ENCODE assay signal across 8 cellular contexts in the genomic region with DNA sequence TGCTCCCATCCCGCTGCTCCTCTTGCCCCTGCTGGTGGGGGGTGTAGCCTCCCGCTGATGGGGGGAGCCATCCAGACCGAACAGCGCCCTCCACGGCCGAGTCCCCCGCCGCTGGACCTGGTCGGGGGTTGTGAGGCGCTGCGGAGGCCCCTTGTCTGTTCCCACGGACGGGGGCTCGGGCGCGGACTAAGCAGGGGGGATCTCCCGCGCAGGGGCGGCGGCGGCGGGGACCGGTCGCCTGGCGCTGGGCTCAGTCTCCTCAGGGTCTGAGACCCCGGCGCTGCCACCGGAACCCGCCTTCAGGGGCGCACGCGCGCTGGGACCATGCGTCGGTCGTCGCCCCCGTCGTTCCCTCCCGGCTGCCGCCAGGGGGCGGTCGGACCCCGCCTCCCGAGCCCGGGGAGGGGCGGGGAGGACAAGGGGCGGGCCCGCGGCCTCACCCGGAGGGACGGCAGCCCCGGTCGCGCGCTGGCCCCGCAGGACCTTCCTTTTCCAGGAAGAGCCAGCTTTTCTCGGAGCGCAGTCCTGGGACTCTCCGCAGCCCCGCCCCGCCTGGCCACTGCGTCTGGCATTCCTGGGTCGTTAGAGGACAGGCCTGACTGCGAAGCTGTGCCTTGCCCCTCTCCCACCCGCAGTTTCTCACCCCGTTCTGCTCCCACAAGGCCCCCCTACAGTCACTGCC. TPM values are rescaled to one million over a fixed set of nuclear protein-coding genes. Genes with fewer than 3 reads are reported as not detected.
DNase-seq lines count a peak whose midpoint lies in the region; ATAC-seq, FAIRE-seq and TF ChIP-seq lines count a peak whose summit lies in the region.

No MANE protein-coding gene starts in this region.

- peak; percentile 62 for ATAC-seq in HG02981 (IDR thresholded peaks at IDR 0.05; ENCODE audit: unreplicated experiment)
- ATAC-seq in HepG2, result peak; percentile 87

- CTCF ChIA-PET in HepG2 (lab: Yijun Ruan, JAX; ENCODE audit: low intra/inter-chr PET ratio, low total read pairs), result interaction anchor here (0.7 to 1.6 kb wide), 5 partner anchors 27 to 42 kb away, joined by 3 to 8 read pairs (median 7); no protein-coding TSS in a partner anchor

- TF ChIP-seq POLR2A in HepG2 (IDR thresholded peaks at IDR 0.05; ENCODE audit: insufficient read depth in 1 of 2, low read depth in 2 of 2, low read length in 2 of 2), result peak; percentile 34 to 84; a peak in 3 of 4 replicates

- peak overlapping the region; percentile 81 for H3K9ac ChIP-seq in HepG2 (ENCODE audit: insufficient read depth, low read depth, low read length)

- WGBS in HepG2 (ENCODE audit: low lambda C conversion rate), result 0% methylated on average over 2 of the region's 67 CpGs

- H3K36me3 Mint-ChIP-seq in activated CD4-positive, alpha-beta T cell treated with anti-CD3 and anti-CD28 coated beads, Interleukin-2, amount 10 ng/mL, durations not matched to agents 24 days and 14 days (ENCODE audit: low read depth), result peaks cover 25% of the 10 kb centered on the region

- no peak overlapping the region for H2AFZ ChIP-seq in HepG2 (ENCODE audit: low read length)

- peak overlapping the region; percentile 74 to 91 (median 90); a peak in 5 of 6 replicates for H3K4me3 ChIP-seq in HepG2 (replicated peaks in 1 of 3; ENCODE audit: insufficient read depth in 1 of 3, low read depth in 2 of 3, low read length in 3 of 3)

- H3K4me3 Mint-ChIP-seq in activated CD4-positive, alpha-beta T cell treated with anti-CD3 and anti-CD28 coated beads, Interleukin-2, amount 10 ng/mL, durations not matched to agents 24 days and 14 days, result peak overlapping the region; percentile 89

- H3K4me1 Mint-ChIP-seq in activated CD4-positive, alpha-beta T cell treated with anti-CD3 and anti-CD28 coated beads, Interleukin-2, amount 10 ng/mL, durations not matched to agents 24 days and 14 days, result peaks cover 52% of the 10 kb centered on the region

- peak; percentile 81 for DNase-seq in A172 (ENCODE audit: low spot score)
- DNase-seq in GM13977 (ENCODE audit: low spot score), result peak; percentile 96
- DNase-seq in NCI-H2227 (lab: John Stamatoyannopoulos, UW; ENCODE audit: unreplicated experiment), result peak; percentile 93
- peak; percentile 98 for DNase-seq in activated CD4-positive, alpha-beta T cell treated with anti-CD3 and anti-CD28 coated beads, Interleukin-2, amount 10 ng/mL, durations not matched to agents 24 days and 14 days
- peak; percentile 65 for DNase-seq in cortex of kidney (lab: John Stamatoyannopoulos, UW)
- DNase-seq in HepG2 (ENCODE audit: low spot score), result peak; percentile 71
- DNase-seq in stimulated activated CD4-positive, alpha-beta T cell treated with anti-CD3 and anti-CD28 coated beads, Interleukin-2, amount 100 ng/mL, for 48 hours, result peak; percentile 85 to 91

- H3K79me2 ChIP-seq in HepG2 (ENCODE audit: insufficient read depth, low read length), result no peaks in the 10 kb centered on the region

- no peaks in the 10 kb centered on the region for H3K27me3 ChIP-seq in HepG2 (ENCODE audit: control insufficient read depth in 1 of 2, insufficient read depth in 2 of 2, low read length in 2 of 2)

- peak; percentile 98 for TF ChIP-seq RAD21 in HepG2 (CRISPR knock-in tag; IDR thresholded peaks at IDR 0.05)

- POLR2A ChIA-PET in HepG2 (lab: Yijun Ruan, JAX), result interaction anchor here (0.7 to 3.0 kb wide), 25 partner anchors 9 to 153 kb away, joined by 3 to 30 read pairs (median 3); partner anchors contain the start of genes HCFC1R1, PAQR4, THOC6 and TNFRSF12A

- no peaks in the 10 kb centered on the region for H3K9me3 Mint-ChIP-seq in activated CD4-positive, alpha-beta T cell treated with anti-CD3 and anti-CD28 coated beads, Interleukin-2, amount 10 ng/mL, durations not matched to agents 24 days and 14 days

- no peaks in the 10 kb centered on the region for H3K36me3 ChIP-seq in HepG2 (replicated peaks in 1 of 2; ENCODE audit: control insufficient read depth in 1 of 2, insufficient read depth in 2 of 2, low read length in 2 of 2)

- H3K27me3 Mint-ChIP-seq in activated CD4-positive, alpha-beta T cell treated with anti-CD3 and anti-CD28 coated beads, Interleukin-2, amount 10 ng/mL, durations not matched to agents 24 days and 14 days, result no peaks in the 10 kb centered on the region

- H3K27ac ChIP-seq in HepG2 (ENCODE audit: extremely low read length, insufficient read depth, low read length), result peak overlapping the region; percentile 55

- no peaks in the 10 kb centered on the region for H3K9me3 ChIP-seq in HepG2 (ENCODE audit: low read length)

- in situ Hi-C loops in GM13977 (cut with MboI; ENCODE audit: low pct_unique_long_range_greater_than_20kb, low sequenced_read_pairs, unreplicated experiment) (no loop called here), HepG2 (cut with HindIII; ENCODE audit: extremely low pct_ligation_motif_present, low pct_unique_long_range_greater_than_20kb) (no loop called here)

- no TSS peak for BruUV-seq in HepG2 (replicated peaks; lab: Mats Ljungman, UMichigan)

- TF ChIP-seq CTCF in GM13977 (IDR thresholded peaks at IDR 0.05; ENCODE audit: extremely low read depth, insufficient read depth, missing control alignments), result peak; percentile 96
- TF ChIP-seq CTCF in HepG2 (CRISPR knock-in tag; IDR thresholded peaks at IDR 0.05), result peak; percentile 88

- intact Hi-C loops in activated CD4-positive, alpha-beta T cell treated with anti-CD3 and anti-CD28 coated beads, Interleukin-2, amount 10 ng/mL, durations not matched to agents 24 days and 14 days (cut with micrococcal nuclease), result loop anchor here (1.0 to 5.0 kb wide), 4 partner anchors 16 to 70 kb away; no protein-coding TSS in a partner anchor
- intact Hi-C loops in HepG2 (cut with micrococcal nuclease; ENCODE audit: unreplicated experiment), result loop anchor here (1.0 to 2.0 kb wide), 3 partner anchors 28 to 70 kb away; no protein-coding TSS in a partner anchor

- H3K4me2 ChIP-seq in HepG2 (ENCODE audit: low read depth, low read length), result peak overlapping the region; percentile 99

- FAIRE-seq in HepG2 (lab: Jason Lieb, UNC), result no peak

- H3K4me1 ChIP-seq in HepG2 (ENCODE audit: insufficient read depth, low read length), result peaks cover 14% of the 10 kb centered on the region

- H4K20me1 ChIP-seq in HepG2 (ENCODE audit: insufficient read depth, low read length), result no peaks in the 10 kb centered on the region

- peak overlapping the region; percentile 91 for H3K27ac Mint-ChIP-seq in activated CD4-positive, alpha-beta T cell treated with anti-CD3 and anti-CD28 coated beads, Interleukin-2, amount 10 ng/mL, durations not matched to agents 24 days and 14 days

- TF ChIP-seq EP300 in HepG2 (IDR thresholded peaks at IDR 0.05; ENCODE audit: low read depth in 2 of 2, low read length in 2 of 2) (no peak), HepG2 (CRISPR knock-in tag; IDR thresholded peaks at IDR 0.05; ENCODE audit: borderline replicate concordance) (no peak)

RNA-seq across cellular contexts. Expression of gene IL32, which starts 6.3 kb away (rescaled TPM):
- 113 and 115 TPM in 2 replicates for total RNA-seq in A172 (2014; rRNA removed; shearing (Covaris generic))
- 918 and 934 TPM in 2 replicates for total RNA-seq in activated CD4-positive, alpha-beta T cell treated with anti-CD3 and anti-CD28 coated beads, Interleukin-2, amount 10 ng/mL, durations not matched to agents 24 days and 14 days
- total RNA-seq in HepG2 (2016; rRNA removed; fragmentation: Illumina TruSeq; extraction: Trizol), result 115 and 127 TPM in 2 replicates
- 34.9 and 36.3 TPM in 2 replicates for total RNA-seq in HepG2 (2016; cell fraction: cytosol; rRNA removed; fragmentation: Illumina TruSeq; extraction: Trizol; ENCODE audit: low read depth)
- 122 and 128 TPM in 2 replicates for total RNA-seq in HepG2 (2016; cell fraction: insoluble cytoplasmic fraction; rRNA removed; fragmentation: Illumina TruSeq; extraction: Trizol)
- 38.8 and 44.9 TPM in 2 replicates for total RNA-seq in HepG2 (2016; cell fraction: membrane; rRNA removed; fragmentation: Illumina TruSeq; extraction: Trizol)
- total RNA-seq in HepG2 (2016; cell fraction: nucleus; rRNA removed; fragmentation: Illumina TruSeq; extraction: Trizol), result 61.4 and 65.7 TPM in 2 replicates
- 165 and 258 TPM in 2 replicates for polyA plus RNA-seq in HepG2 (2011; rRNA removed)
- polyA plus RNA-seq in HepG2 (2011; cell fraction: cytosol; rRNA removed), result 234 and 307 TPM in 2 replicates
- polyA plus RNA-seq in HepG2 (2011; cell fraction: nucleus; rRNA removed), result 204 and 358 TPM in 2 replicates
- 293 and 476 TPM in 2 replicates for polyA plus RNA-seq in HepG2 (2012)
- 97.2 and 118 TPM in 2 replicates for polyA plus RNA-seq in HepG2 (2016; cell fraction: cytosol; fragmentation: Illumina TruSeq; extraction: Trizol; ENCODE audit: low read depth)
- polyA plus RNA-seq in HepG2 (2016; cell fraction: insoluble cytoplasmic fraction; fragmentation: Illumina TruSeq; extraction: Trizol; ENCODE audit: low read depth), result 284 and 327 TPM in 2 replicates
- polyA plus RNA-seq in HepG2 (2016; cell fraction: membrane; fragmentation: Illumina TruSeq; extraction: Trizol; ENCODE audit: low read depth), result 84.7 and 107 TPM in 2 replicates
- 211 and 224 TPM in 2 replicates for polyA plus RNA-seq in HepG2 (2016; cell fraction: nucleus; fragmentation: Illumina TruSeq; extraction: Trizol; ENCODE audit: insufficient read depth, low read depth)
- polyA minus RNA-seq in HepG2 (2011; rRNA and poly(A)+ RNA removed; ENCODE audit: low replicate concordance), result 6.3 and 96.8 TPM in 2 replicates
- polyA minus RNA-seq in HepG2 (2011; cell fraction: cytosol; rRNA and poly(A)+ RNA removed), result 73.6 and 109 TPM in 2 replicates
- 73.1 and 123 TPM in 2 replicates for polyA minus RNA-seq in HepG2 (2011; cell fraction: nucleus; rRNA and poly(A)+ RNA removed)

RNA-seq across cellular contexts. Expression of gene MMP25, which starts 12.8 kb away (rescaled TPM):
- total RNA-seq in A172 (2014; rRNA removed; shearing (Covaris generic)), result 0.53 and 1.6 TPM in 2 replicates
- 8.1 and 10.2 TPM in 2 replicates for total RNA-seq in activated CD4-positive, alpha-beta T cell treated with anti-CD3 and anti-CD28 coated beads, Interleukin-2, amount 10 ng/mL, durations not matched to agents 24 days and 14 days
- total RNA-seq in HepG2 (2016; rRNA removed; fragmentation: Illumina TruSeq; extraction: Trizol), result 0.04 TPM in 1 of 2 replicates, not detected in the other
- 0.18 TPM in 1 of 2 replicates, not detected in the other for total RNA-seq in HepG2 (2016; cell fraction: cytosol; rRNA removed; fragmentation: Illumina TruSeq; extraction: Trizol; ENCODE audit: low read depth)
- 0.02 TPM in 1 of 2 replicates, not detected in the other for total RNA-seq in HepG2 (2016; cell fraction: insoluble cytoplasmic fraction; rRNA removed; fragmentation: Illumina TruSeq; extraction: Trizol)
- 0.15 and 0.17 TPM in 2 replicates for total RNA-seq in HepG2 (2016; cell fraction: membrane; rRNA removed; fragmentation: Illumina TruSeq; extraction: Trizol)
- total RNA-seq in HepG2 (2016; cell fraction: nucleus; rRNA removed; fragmentation: Illumina TruSeq; extraction: Trizol), result not detected in 2 replicates
- 0.07 and 0.08 TPM in 2 replicates for polyA plus RNA-seq in HepG2 (2011; rRNA removed)
- polyA plus RNA-seq in HepG2 (2011; cell fraction: cytosol; rRNA removed), result 0.04 TPM in 1 of 2 replicates, not detected in the other
- 0.14 and 0.21 TPM in 2 replicates for polyA plus RNA-seq in HepG2 (2011; cell fraction: nucleus; rRNA removed)
- 0.09 and 0.27 TPM in 2 replicates for polyA plus RNA-seq in HepG2 (2012)
- polyA plus RNA-seq in HepG2 (2016; cell fraction: cytosol; fragmentation: Illumina TruSeq; extraction: Trizol; ENCODE audit: low read depth), result not detected in 2 replicates
- not detected in 2 replicates for polyA plus RNA-seq in HepG2 (2016; cell fraction: insoluble cytoplasmic fraction; fragmentation: Illumina TruSeq; extraction: Trizol; ENCODE audit: low read depth)
- not detected in 2 replicates for polyA plus RNA-seq in HepG2 (2016; cell fraction: membrane; fragmentation: Illumina TruSeq; extraction: Trizol; ENCODE audit: low read depth)
- polyA plus RNA-seq in HepG2 (2016; cell fraction: nucleus; fragmentation: Illumina TruSeq; extraction: Trizol; ENCODE audit: insufficient read depth, low read depth), result not detected in 2 replicates
- polyA minus RNA-seq in HepG2 (2011; rRNA and poly(A)+ RNA removed; ENCODE audit: low replicate concordance), result 0.12 and 0.19 TPM in 2 replicates
- polyA minus RNA-seq in HepG2 (2011; cell fraction: cytosol; rRNA and poly(A)+ RNA removed), result not detected in 2 replicates
- 0.12 and 0.13 TPM in 2 replicates for polyA minus RNA-seq in HepG2 (2011; cell fraction: nucleus; rRNA and poly(A)+ RNA removed)

RNA-seq across cellular contexts. Expression of gene BICDL2, which starts 22.4 kb away (rescaled TPM):
- total RNA-seq in A172 (2014; rRNA removed; shearing (Covaris generic)), result not detected in 2 replicates
- total RNA-seq in activated CD4-positive, alpha-beta T cell treated with anti-CD3 and anti-CD28 coated beads, Interleukin-2, amount 10 ng/mL, durations not matched to agents 24 days and 14 days, result 0.43 and 0.63 TPM in 2 replicates
- total RNA-seq in HepG2 (2016; rRNA removed; fragmentation: Illumina TruSeq; extraction: Trizol), result not detected in 2 replicates
- not detected in 2 replicates for total RNA-seq in HepG2 (2016; cell fraction: cytosol; rRNA removed; fragmentation: Illumina TruSeq; extraction: Trizol; ENCODE audit: low read depth)
- not detected in 2 replicates for total RNA-seq in HepG2 (2016; cell fraction: insoluble cytoplasmic fraction; rRNA removed; fragmentation: Illumina TruSeq; extraction: Trizol)
- total RNA-seq in HepG2 (2016; cell fraction: membrane; rRNA removed; fragmentation: Illumina TruSeq; extraction: Trizol), result not detected in 2 replicates
- total RNA-seq in HepG2 (2016; cell fraction: nucleus; rRNA removed; fragmentation: Illumina TruSeq; extraction: Trizol), result not detected in 2 replicates
- polyA plus RNA-seq in HepG2 (2011; rRNA removed), result 0.12 and 0.18 TPM in 2 replicates
- polyA plus RNA-seq in HepG2 (2011; cell fraction: cytosol; rRNA removed), result 0.10 and 0.28 TPM in 2 replicates
- polyA plus RNA-seq in HepG2 (2011; cell fraction: nucleus; rRNA removed), result 0.26 and 0.31 TPM in 2 replicates
- polyA plus RNA-seq in HepG2 (2012), result 0.12 TPM in 1 of 2 replicates, not detected in the other
- polyA plus RNA-seq in HepG2 (2016; cell fraction: cytosol; fragmentation: Illumina TruSeq; extraction: Trizol; ENCODE audit: low read depth), result not detected in 2 replicates
- polyA plus RNA-seq in HepG2 (2016; cell fraction: insoluble cytoplasmic fraction; fragmentation: Illumina TruSeq; extraction: Trizol; ENCODE audit: low read depth), result not detected in 2 replicates
- not detected in 2 replicates for polyA plus RNA-seq in HepG2 (2016; cell fraction: membrane; fragmentation: Illumina TruSeq; extraction: Trizol; ENCODE audit: low read depth)
- polyA plus RNA-seq in HepG2 (2016; cell fraction: nucleus; fragmentation: Illumina TruSeq; extraction: Trizol; ENCODE audit: insufficient read depth, low read depth), result not detected in 2 replicates
- polyA minus RNA-seq in HepG2 (2011; rRNA and poly(A)+ RNA removed; ENCODE audit: low replicate concordance), result 0.12 TPM in 1 of 2 replicates, not detected in the other
- polyA minus RNA-seq in HepG2 (2011; cell fraction: cytosol; rRNA and poly(A)+ RNA removed), result not detected in 2 replicates
- polyA minus RNA-seq in HepG2 (2011; cell fraction: nucleus; rRNA and poly(A)+ RNA removed), result not detected in 2 replicates

RNA-seq across cellular contexts. Expression of gene THOC6, which starts 35.3 kb away (rescaled TPM):
- total RNA-seq in A172 (2014; rRNA removed; shearing (Covaris generic)), result 32.1 and 35.2 TPM in 2 replicates
- total RNA-seq in activated CD4-positive, alpha-beta T cell treated with anti-CD3 and anti-CD28 coated beads, Interleukin-2, amount 10 ng/mL, durations not matched to agents 24 days and 14 days, result 55.3 and 57.0 TPM in 2 replicates
- total RNA-seq in HepG2 (2016; rRNA removed; fragmentation: Illumina TruSeq; extraction: Trizol), result 37.0 TPM in 2 replicates
- total RNA-seq in HepG2 (2016; cell fraction: cytosol; rRNA removed; fragmentation: Illumina TruSeq; extraction: Trizol; ENCODE audit: low read depth), result 28.6 and 34.8 TPM in 2 replicates
- 32.0 and 40.9 TPM in 2 replicates for total RNA-seq in HepG2 (2016; cell fraction: insoluble cytoplasmic fraction; rRNA removed; fragmentation: Illumina TruSeq; extraction: Trizol)
- total RNA-seq in HepG2 (2016; cell fraction: membrane; rRNA removed; fragmentation: Illumina TruSeq; extraction: Trizol), result 37.8 and 51.5 TPM in 2 replicates
- 22.9 TPM in 2 replicates for total RNA-seq in HepG2 (2016; cell fraction: nucleus; rRNA removed; fragmentation: Illumina TruSeq; extraction: Trizol)
- 32.1 and 33.5 TPM in 2 replicates for polyA plus RNA-seq in HepG2 (2011; rRNA removed)
- 25.6 and 35.3 TPM in 2 replicates for polyA plus RNA-seq in HepG2 (2011; cell fraction: cytosol; rRNA removed)
- polyA plus RNA-seq in HepG2 (2011; cell fraction: nucleus; rRNA removed), result 116 and 131 TPM in 2 replicates
- polyA plus RNA-seq in HepG2 (2012), result 28.1 and 32.9 TPM in 2 replicates
- 33.8 and 44.7 TPM in 2 replicates for polyA plus RNA-seq in HepG2 (2016; cell fraction: cytosol; fragmentation: Illumina TruSeq; extraction: Trizol; ENCODE audit: low read depth)
- 43.4 and 44.7 TPM in 2 replicates for polyA plus RNA-seq in HepG2 (2016; cell fraction: insoluble cytoplasmic fraction; fragmentation: Illumina TruSeq; extraction: Trizol; ENCODE audit: low read depth)
- 37.0 and 50.8 TPM in 2 replicates for polyA plus RNA-seq in HepG2 (2016; cell fraction: membrane; fragmentation: Illumina TruSeq; extraction: Trizol; ENCODE audit: low read depth)
- 55.2 and 56.2 TPM in 2 replicates for polyA plus RNA-seq in HepG2 (2016; cell fraction: nucleus; fragmentation: Illumina TruSeq; extraction: Trizol; ENCODE audit: insufficient read depth, low read depth)
- polyA minus RNA-seq in HepG2 (2011; rRNA and poly(A)+ RNA removed; ENCODE audit: low replicate concordance), result 39.0 and 64.3 TPM in 2 replicates
- 13.7 and 16.5 TPM in 2 replicates for polyA minus RNA-seq in HepG2 (2011; cell fraction: cytosol; rRNA and poly(A)+ RNA removed)
- polyA minus RNA-seq in HepG2 (2011; cell fraction: nucleus; rRNA and poly(A)+ RNA removed), result 23.3 and 24.7 TPM in 2 replicates

RNA-seq across cellular contexts. Expression of gene HCFC1R1, which starts 35.4 kb away (rescaled TPM):
- total RNA-seq in A172 (2014; rRNA removed; shearing (Covaris generic)), result 54.7 and 71.1 TPM in 2 replicates
- 29.4 TPM in 2 replicates for total RNA-seq in activated CD4-positive, alpha-beta T cell treated with anti-CD3 and anti-CD28 coated beads, Interleukin-2, amount 10 ng/mL, durations not matched to agents 24 days and 14 days
- total RNA-seq in HepG2 (2016; rRNA removed; fragmentation: Illumina TruSeq; extraction: Trizol), result 8.3 and 16.1 TPM in 2 replicates
- total RNA-seq in HepG2 (2016; cell fraction: cytosol; rRNA removed; fragmentation: Illumina TruSeq; extraction: Trizol; ENCODE audit: low read depth), result 37.5 and 42.2 TPM in 2 replicates
- 13.2 and 13.5 TPM in 2 replicates for total RNA-seq in HepG2 (2016; cell fraction: insoluble cytoplasmic fraction; rRNA removed; fragmentation: Illumina TruSeq; extraction: Trizol)
- total RNA-seq in HepG2 (2016; cell fraction: membrane; rRNA removed; fragmentation: Illumina TruSeq; extraction: Trizol), result 20.6 and 28.5 TPM in 2 replicates
- 8.9 and 10.2 TPM in 2 replicates for total RNA-seq in HepG2 (2016; cell fraction: nucleus; rRNA removed; fragmentation: Illumina TruSeq; extraction: Trizol)
- polyA plus RNA-seq in HepG2 (2011; rRNA removed), result 13.8 and 18.3 TPM in 2 replicates
- polyA plus RNA-seq in HepG2 (2011; cell fraction: cytosol; rRNA removed), result 10.4 and 22.3 TPM in 2 replicates
- polyA plus RNA-seq in HepG2 (2011; cell fraction: nucleus; rRNA removed), result 15.6 and 17.0 TPM in 2 replicates
- polyA plus RNA-seq in HepG2 (2012), result 21.9 and 22.5 TPM in 2 replicates
- 78.3 and 82.9 TPM in 2 replicates for polyA plus RNA-seq in HepG2 (2016; cell fraction: cytosol; fragmentation: Illumina TruSeq; extraction: Trizol; ENCODE audit: low read depth)
- 22.8 and 27.5 TPM in 2 replicates for polyA plus RNA-seq in HepG2 (2016; cell fraction: insoluble cytoplasmic fraction; fragmentation: Illumina TruSeq; extraction: Trizol; ENCODE audit: low read depth)
- polyA plus RNA-seq in HepG2 (2016; cell fraction: membrane; fragmentation: Illumina TruSeq; extraction: Trizol; ENCODE audit: low read depth), result 50.2 and 52.2 TPM in 2 replicates
- 27.0 and 28.5 TPM in 2 replicates for polyA plus RNA-seq in HepG2 (2016; cell fraction: nucleus; fragmentation: Illumina TruSeq; extraction: Trizol; ENCODE audit: insufficient read depth, low read depth)
- 10.3 and 23.2 TPM in 2 replicates for polyA minus RNA-seq in HepG2 (2011; rRNA and poly(A)+ RNA removed; ENCODE audit: low replicate concordance)
- 8.5 and 9.0 TPM in 2 replicates for polyA minus RNA-seq in HepG2 (2011; cell fraction: cytosol; rRNA and poly(A)+ RNA removed)
- polyA minus RNA-seq in HepG2 (2011; cell fraction: nucleus; rRNA and poly(A)+ RNA removed), result 1.9 and 2.8 TPM in 2 replicates

Comparison
In these comparisons a context has a peak if more than half of its experiments do, and no peak if none do; other contexts are left out.
1. Peak in every context shown above with its lines: DNase-seq, ATAC-seq, H3K4me3 ChIP-seq and H3K27ac ChIP-seq.